Comparison of ENCODE assay signal across 28 cellular contexts in the genomic region with DNA sequence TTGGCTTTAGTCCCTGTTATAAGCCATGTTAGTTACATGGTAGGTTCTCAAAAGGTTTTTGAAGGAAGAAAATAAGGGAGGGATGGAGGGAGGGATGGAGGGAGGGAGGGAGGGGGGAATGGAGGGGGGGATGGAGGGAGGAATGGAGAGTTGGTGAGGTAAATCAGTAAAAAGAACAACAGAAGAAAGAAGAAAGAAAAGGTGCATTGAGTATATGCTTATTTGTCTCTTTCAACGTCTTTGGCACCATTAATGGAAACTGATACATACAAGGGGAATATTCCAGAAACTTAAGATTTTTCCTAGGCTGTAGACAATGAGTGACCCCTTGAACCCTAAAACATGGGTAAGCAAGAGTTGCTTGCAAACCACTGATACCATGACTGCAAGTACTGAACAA.
"Had no signal": no experiment of that assay in that cellular context is flagged by ENCODE, and none has a peak within 500 bp of the region (broad histone marks: within the 10 kb centered on the region; RNA-seq: fewer than 3 reads in every experiment).

No MANE protein-coding gene starts in this region.

- H3K36me3 ChIP-seq: colonic mucosa, esophagus muscularis mucosa, esophagus squamous epithelium, gastrocnemius medialis, gastroesophageal sphincter, heart left ventricle, heart right ventricle had no signal

- H3K4me3 ChIP-seq: colonic mucosa, coronary artery, dorsolateral prefrontal cortex, esophagus muscularis mucosa, esophagus squamous epithelium, gastrocnemius medialis, gastroesophageal sphincter, heart left ventricle, heart right ventricle had no signal

- DNase-seq: colonic mucosa; cortex of kidney; dermis blood vessel endothelial cell; dorsolateral prefrontal cortex; effector CD4-positive, alpha-beta T cell; effector CD8-positive, alpha-beta T cell; effector memory CD4-positive, alpha-beta T cell; effector memory CD8-positive, alpha-beta T cell; endodermal cell; erythroblast; esophagus squamous epithelium; foreskin fibroblast; foreskin keratinocyte; foreskin melanocyte; gastrocnemius medialis; glutamatergic neuron; head of caudate nucleus; heart left ventricle; heart right ventricle had no signal

- H3K27ac ChIP-seq: colonic mucosa, coronary artery, dorsolateral prefrontal cortex, epithelial cell of prostate, esophagus muscularis mucosa, esophagus squamous epithelium, foreskin keratinocyte, gastrocnemius medialis, gastroesophageal sphincter, heart left ventricle, heart right ventricle had no signal

- H3K4me1 ChIP-seq: colonic mucosa, esophagus muscularis mucosa, esophagus squamous epithelium, foreskin keratinocyte, gastrocnemius medialis, gastroesophageal sphincter, heart left ventricle, heart right ventricle had no signal

- H3K27me3 ChIP-seq: colonic mucosa, dorsolateral prefrontal cortex, esophagus muscularis mucosa, esophagus squamous epithelium, foreskin keratinocyte, gastrocnemius medialis, gastroesophageal sphincter, heart left ventricle, heart right ventricle had no signal

- ATAC-seq: effector memory CD8-positive, alpha-beta T cell; esophagus mucosa; foreskin keratinocyte; gastrocnemius medialis; gastroesophageal sphincter; heart left ventricle; heart right ventricle had no signal

- H3K9me3 ChIP-seq: colonic mucosa, esophagus muscularis mucosa, esophagus squamous epithelium, gastrocnemius medialis, gastroesophageal sphincter had no signal

- FAIRE-seq: colon, endometrium, endothelial cell of umbilical vein, frontal cortex had no signal
